In genomic region chr4:25913851-25914669, GRCh38 we compare ENCODE assay signal across 8 cellular contexts. TPM values are rescaled to one million over a fixed set of nuclear protein-coding genes. Genes with fewer than 3 reads are reported as not detected.
DNase-seq lines count a peak whose midpoint lies in the region; ATAC-seq and TF ChIP-seq lines count a peak whose summit lies in the region.

TSS of gene SMIM20 (plus strand) at chr4:25914220. CDS start at chr4:25914314, 94 bp downstream.

- H3K27ac Mint-ChIP-seq in CD8-positive, alpha-beta T cell, result peak within 1 kb of the TSS; percentile 98
- peak within 1 kb of the TSS; percentile 98 for H3K27ac Mint-ChIP-seq in activated CD8-positive, alpha-beta T cell treated with anti-CD3 and anti-CD28 coated beads for 36 hours

- DNase-seq in CD8-positive, alpha-beta T cell, result peak; percentile 81 to 93 (median 87)
- DNase-seq in NCI-H82 treated with DMSO at 0.1 percent for 48 hours (lab: John Stamatoyannopoulos, UW; ENCODE audit: unreplicated experiment) (peak; percentile 80), lower lobe of right lung (peak; percentile 93)
- DNase-seq in activated CD8-positive, alpha-beta T cell treated with anti-CD3 and anti-CD28 coated beads for 36 hours, result peak; percentile 92
- peak; percentile 77 to 85 (median 82) for DNase-seq in stimulated activated CD4-positive, alpha-beta T cell treated with anti-CD3 and anti-CD28 coated beads, TNF-alpha, amount 100 ng/mL, for 24 hours (ENCODE audit: low read depth in 3 of 3)

- peak; percentile 94 for ATAC-seq in CD8-positive, alpha-beta T cell
- ATAC-seq in GM19438 (IDR thresholded peaks at IDR 0.05; ENCODE audit: low read depth, unreplicated experiment) (peak; percentile 90), HG03571 (IDR thresholded peaks at IDR 0.05; ENCODE audit: unreplicated experiment) (peak; percentile 91), lower lobe of right lung (peak; percentile 99)
- ATAC-seq in activated CD8-positive, alpha-beta T cell treated with anti-CD3 and anti-CD28 coated beads for 36 hours, result peak; percentile 95

- POLR2A ChIA-PET in CD8-positive, alpha-beta T cell (lab: Charles Lee), result interaction anchor here (0.5 to 2.4 kb wide), 12 partner anchors 13 to 670 kb away, joined by 3 to 13 read pairs (median 3); partner anchors contain the start of gene TBC1D19
- POLR2A ChIA-PET in activated CD8-positive, alpha-beta T cell treated with anti-CD3 and anti-CD28 coated beads for 36 hours (lab: Charles Lee), result interaction anchor here (0.9 to 1.8 kb wide), 4 partner anchors 11 to 57 kb away, joined by 3 to 7 read pairs (median 6); no protein-coding TSS in a partner anchor

- H3K9me3 ChIP-seq in CD8-positive, alpha-beta T cell (ENCODE audit: low read length), result no peaks in the 10 kb centered on the region
- H3K9me3 ChIP-seq in duodenal mucosa (ENCODE audit: control insufficient read depth in 1 of 2, low read length in 2 of 2), result no peaks in the 10 kb centered on the region
- H3K9me3 ChIP-seq in lower lobe of right lung, result no peaks in the 10 kb centered on the region

- H3K9ac ChIP-seq in duodenal mucosa (ENCODE audit: low read depth in 1 of 2, low read length in 2 of 2), result peak within 1 kb of the TSS; percentile 80 to 86

- H3K4me3 Mint-ChIP-seq in CD8-positive, alpha-beta T cell, result peak within 1 kb of the TSS; percentile 97
- H3K4me3 Mint-ChIP-seq in activated CD8-positive, alpha-beta T cell treated with anti-CD3 and anti-CD28 coated beads for 36 hours, result peak within 1 kb of the TSS; percentile 97

- no peaks in the 10 kb centered on the region for H3K27me3 Mint-ChIP-seq in CD8-positive, alpha-beta T cell (ENCODE audit: low read depth)
- no peaks in the 10 kb centered on the region for H3K27me3 Mint-ChIP-seq in activated CD8-positive, alpha-beta T cell treated with anti-CD3 and anti-CD28 coated beads for 36 hours

- peaks cover 10% of the 10 kb centered on the region for H3K36me3 Mint-ChIP-seq in CD8-positive, alpha-beta T cell
- peaks cover 9% of the 10 kb centered on the region for H3K36me3 Mint-ChIP-seq in activated CD8-positive, alpha-beta T cell treated with anti-CD3 and anti-CD28 coated beads for 36 hours (ENCODE audit: low read depth)

- peak within 1 kb of the TSS; percentile 81 for H3K27ac ChIP-seq in CD8-positive, alpha-beta T cell (ENCODE audit: low read depth, low read length)
- H3K27ac ChIP-seq in duodenal mucosa (ENCODE audit: low read depth, low read length) (peak within 1 kb of the TSS; percentile 88), lower lobe of right lung (peak within 1 kb of the TSS; percentile 90)

- no peaks in the 10 kb centered on the region for H3K9me3 Mint-ChIP-seq in CD8-positive, alpha-beta T cell
- no peaks in the 10 kb centered on the region for H3K9me3 Mint-ChIP-seq in activated CD8-positive, alpha-beta T cell treated with anti-CD3 and anti-CD28 coated beads for 36 hours

- no peaks in the 10 kb centered on the region for H3K36me3 ChIP-seq in CD8-positive, alpha-beta T cell (ENCODE audit: insufficient read depth, low read length)
- peaks cover 0 to 4% of the 10 kb centered on the region in 2 donors for H3K36me3 ChIP-seq in duodenal mucosa (ENCODE audit: control insufficient read depth in 1 of 2, insufficient read depth in 2 of 2, low read length in 2 of 2)
- H3K36me3 ChIP-seq in lower lobe of right lung, result no peaks in the 10 kb centered on the region

- peak within 1 kb of the TSS; percentile 78 for H3K4me3 ChIP-seq in CD8-positive, alpha-beta T cell (ENCODE audit: low read depth, low read length)
- H3K4me3 ChIP-seq in duodenal mucosa (ENCODE audit: low read depth in 1 of 2, low read length in 2 of 2), result peak within 1 kb of the TSS; percentile 87 to 89
- peak within 1 kb of the TSS; percentile 67 for H3K4me3 ChIP-seq in lower lobe of right lung

- H3K4me1 Mint-ChIP-seq in CD8-positive, alpha-beta T cell (ENCODE audit: low read depth), result peaks cover 24% of the 10 kb centered on the region
- H3K4me1 Mint-ChIP-seq in activated CD8-positive, alpha-beta T cell treated with anti-CD3 and anti-CD28 coated beads for 36 hours (ENCODE audit: low read depth), result peaks cover 16% of the 10 kb centered on the region

- CTCF ChIA-PET in CD8-positive, alpha-beta T cell (lab: Charles Lee), result interaction anchor here (0.9 to 4.0 kb wide), 4 partner anchors 56 to 406 kb away, joined by 3 to 19 read pairs (median 6); no protein-coding TSS in a partner anchor
- CTCF ChIA-PET in activated CD8-positive, alpha-beta T cell treated with anti-CD3 and anti-CD28 coated beads for 36 hours (lab: Charles Lee), result interaction anchor here (1.0 to 1.8 kb wide), 5 partner anchors 9 to 155 kb away, joined by 3 to 7 read pairs (median 4); no protein-coding TSS in a partner anchor

- H3K4me1 ChIP-seq in CD8-positive, alpha-beta T cell (ENCODE audit: insufficient read depth, low read length), result peaks cover 18% of the 10 kb centered on the region
- peaks cover 17 to 25% of the 10 kb centered on the region in 2 donors for H3K4me1 ChIP-seq in duodenal mucosa (ENCODE audit: control insufficient read depth in 1 of 2, insufficient read depth in 2 of 2, low read length in 2 of 2)
- peaks cover 16% of the 10 kb centered on the region for H3K4me1 ChIP-seq in lower lobe of right lung

- intact Hi-C loops in CD8-positive, alpha-beta T cell (cut with DNase I, micrococcal nuclease), result loop anchor here (1.0 to 10.0 kb wide), 16 partner anchors 51 to 1332 kb away; partner anchors contain the start of genes TBC1D19 (in 2 of the 2), ZCCHC4 (in 2 of the 2), ANAPC4 (in 1 of the 2) and DHX15 (in 1 of the 2)
- intact Hi-C loops in activated CD8-positive, alpha-beta T cell treated with anti-CD3 and anti-CD28 coated beads for 36 hours (cut with micrococcal nuclease), result loop anchor here (2.0 to 5.0 kb wide), 2 partner anchors 25 to 52 kb away; partner anchors contain the start of gene SEL1L3
- intact Hi-C loops in lower lobe of right lung (cut with DNase I), result no loop called here

- TF ChIP-seq CTCF in CD8-positive, alpha-beta T cell (IDR thresholded peaks at IDR 0.05), result no peak
- no peak for TF ChIP-seq CTCF in activated CD8-positive, alpha-beta T cell treated with anti-CD3 and anti-CD28 coated beads for 36 hours (IDR thresholded peaks at IDR 0.05)
- no peak for TF ChIP-seq CTCF in lower lobe of right lung (IDR thresholded peaks at IDR 0.05)

- no peaks in the 10 kb centered on the region for H3K27me3 ChIP-seq in CD8-positive, alpha-beta T cell (ENCODE audit: insufficient read depth, low read length)
- H3K27me3 ChIP-seq in duodenal mucosa (ENCODE audit: control insufficient read depth in 1 of 2, insufficient read depth in 2 of 2, low read length in 2 of 2) (no peaks in the 10 kb centered on the region), lower lobe of right lung (ENCODE audit: low read depth) (no peaks in the 10 kb centered on the region)

RNA-seq across cellular contexts. Expression of gene SMIM20, which starts in this region (rescaled TPM):
- total RNA-seq in CD8-positive, alpha-beta T cell, result 1 to 10 TPM; 7.5 to 9.8 TPM
- 10 to 100 TPM; 21.3 to 26.9 TPM for total RNA-seq in activated CD8-positive, alpha-beta T cell treated with anti-CD3 and anti-CD28 coated beads for 36 hours
- total RNA-seq in lower lobe of right lung, result 25.7 TPM

Comparison
In these comparisons a context has a peak if more than half of its experiments do, and no peak if none do; other contexts are left out.
1. Peak in every context shown above with its lines: DNase-seq, ATAC-seq, H3K4me3 ChIP-seq and H3K27ac ChIP-seq.